ENCODE assay signal across 8 cellular contexts in genomic region chr17:78313735-78314648, GRCh38. TPM values are rescaled to one million over a fixed set of nuclear protein-coding genes. Genes with fewer than 3 reads are reported as not detected.
DNase-seq lines count a peak whose midpoint lies in the region; ATAC-seq, FAIRE-seq and TF ChIP-seq lines count a peak whose summit lies in the region.

No MANE protein-coding gene starts in this region.

- TF ChIP-seq RAD21 in A549 (conservative IDR thresholded peaks at IDR 0.05 in 1 of 2, IDR thresholded peaks at IDR 0.05 in 1 of 2) = peak in 1 of 2 experiments; percentile 50; a peak in 4 of 5 replicates

- DNase-seq in A549 (ENCODE audit: low read depth in 1 of 2, low spot score in 1 of 2) (peak; percentile 95 to 98), NCI-H1930 (lab: John Stamatoyannopoulos, UW) (peak; percentile 89 to 92), UCSD-AML1 (lab: John Stamatoyannopoulos, UW; ENCODE audit: unreplicated experiment) (peak; percentile 58), mammary epithelial cell (peak; percentile 93), kidney (peak; percentile 97), AML-193 (lab: John Stamatoyannopoulos, UW) (no peak)
- peak; percentile 65 for DNase-seq in stimulated activated CD4-positive, alpha-beta T cell treated with anti-CD3 and anti-CD28 coated beads, Interleukin-2, amount 100 ng/mL, for 4 hours (ENCODE audit: low read depth)

- H3K4me2 ChIP-seq in A549 = peak overlapping the region; percentile 90
- peak overlapping the region; percentile 94 for H3K4me2 ChIP-seq in mammary epithelial cell (ENCODE audit: insufficient read depth, low read depth, low read length)

- TF ChIP-seq POLR2A in A549 (IDR thresholded peaks at IDR 0.05; ENCODE audit: low read length) = peak; percentile 64

- 19% methylated on average over 18 of the region's 80 CpGs for WGBS in A549 (ENCODE audit: missing lambda C conversion rate)
- 11% methylated on average over 12 of the region's 80 CpGs for WGBS in mammary epithelial cell (ENCODE audit: low coverage, missing lambda C conversion rate)

- H2AFZ ChIP-seq in mammary epithelial cell (ENCODE audit: low read depth, low read length) = peak overlapping the region; percentile 83

- H3K79me2 ChIP-seq in mammary epithelial cell (ENCODE audit: insufficient read depth, low read length) = no peaks in the 10 kb centered on the region

- H3K27ac ChIP-seq in A549 = peak overlapping the region; percentile 94 to 95
- H3K27ac ChIP-seq in mammary epithelial cell (ENCODE audit: insufficient read depth, low read depth, low read length) = peak overlapping the region; percentile 79
- H3K27ac ChIP-seq in kidney (ENCODE audit: low read depth in 2 of 2, low read length in 2 of 2) = peak overlapping the region; percentile 37 to 67

- H3K9ac ChIP-seq in mammary epithelial cell (ENCODE audit: insufficient read depth, low read length) = no peak overlapping the region
- peak overlapping the region in 1 of 2 donors; percentile 4 for H3K9ac ChIP-seq in kidney (ENCODE audit: low read length in 2 of 2)

- intact Hi-C loops in mammary epithelial cell (cut with micrococcal nuclease) = loop anchor here (2.0 kb wide), 3 partner anchors 21 to 29 kb away; no protein-coding TSS in a partner anchor
- intact Hi-C loops in kidney (cut with DNase I) = no loop called here

- in situ Hi-C loops in mammary epithelial cell (cut with MboI; ENCODE audit: low sequenced_read_pairs in 2 of 2) = no loop called here

- no TSS peak for BruUV-seq in mammary epithelial cell (replicated peaks; lab: Mats Ljungman, UMichigan)

- POLR2A ChIA-PET in A549 (lab: Yijun Ruan, JAX) = interaction anchor here (0.6 to 2.9 kb wide), 12 partner anchors 9 to 993 kb away, joined by 3 to 26 read pairs (median 4); partner anchors contain the start of genes PGS1 and SOCS3

- no peak; the same call in 2 of the 3 replicates for TF ChIP-seq CTCF in A549 (IDR thresholded peaks at IDR 0.05)
- TF ChIP-seq CTCF in mammary epithelial cell (conservative IDR thresholded peaks at IDR 0.05 in 1 of 2, IDR thresholded peaks at IDR 0.05 in 1 of 2; ENCODE audit: extremely low read depth in 1 of 2, insufficient read depth in 1 of 2, low read depth in 1 of 2, low read length in 2 of 2) = no peak
- no peak for TF ChIP-seq CTCF in kidney (IDR thresholded peaks at IDR 0.05; ENCODE audit: borderline replicate concordance, extremely low read depth, insufficient read depth)

- TF ChIP-seq EP300 in A549 (IDR thresholded peaks at IDR 0.05) = peak; percentile 31 to 57; a peak in 2 of 5 replicates

- H3K36me3 ChIP-seq in mammary epithelial cell (ENCODE audit: insufficient read depth, low read length) (no peaks in the 10 kb centered on the region), kidney (ENCODE audit: control insufficient read depth in 1 of 2, insufficient read depth in 2 of 2, low read length in 2 of 2) (no peaks in the 10 kb centered on the region)

- peak; percentile 63 to 72 for ATAC-seq in A549
- peak; percentile 44 for ATAC-seq in GM19438 (IDR thresholded peaks at IDR 0.05; ENCODE audit: low read depth, unreplicated experiment)

- H4K20me1 ChIP-seq in mammary epithelial cell (ENCODE audit: insufficient read depth, low read length) = no peaks in the 10 kb centered on the region

- no peaks in the 10 kb centered on the region for H3K9me3 ChIP-seq in A549
- H3K9me3 ChIP-seq in mammary epithelial cell (replicated peaks; ENCODE audit: insufficient read depth, low read length) = no peaks in the 10 kb centered on the region
- no peaks in the 10 kb centered on the region for H3K9me3 ChIP-seq in kidney (ENCODE audit: control insufficient read depth in 1 of 2, low read length in 2 of 2)

- FAIRE-seq in A549 (lab: Jason Lieb, UNC) (no peak), kidney (lab: Jason Lieb, UNC) (no peak)

- dilution Hi-C loops in mammary epithelial cell (cut with HindIII; ENCODE audit: low sequenced_read_pairs) = loop anchor here (5.0 kb wide), 1 partner anchor 52 kb away; no protein-coding TSS in a partner anchor

- CTCF ChIA-PET in A549 (lab: Yijun Ruan, JAX) = interaction anchor here (0.9 to 17.0 kb wide), 18 partner anchors 8 to 107 kb away, joined by 3 to 249 read pairs (median 7); partner anchors contain the start of gene SOCS3
- CTCF ChIA-PET in mammary epithelial cell (lab: Charles Lee; ENCODE audit: low non-redundant PET) = interaction anchor here (0.5 kb wide), 1 partner anchor 34 kb away, joined by 3 read pairs; no protein-coding TSS in a partner anchor

- H3K27me3 ChIP-seq in mammary epithelial cell (ENCODE audit: insufficient read depth, low read length) = no peaks in the 10 kb centered on the region

- H3K4me1 ChIP-seq in A549 = peaks cover 57% of the 10 kb centered on the region
- H3K4me1 ChIP-seq in mammary epithelial cell (ENCODE audit: insufficient read depth, low read length) = peaks cover 46% of the 10 kb centered on the region
- peaks cover 16 to 23% of the 10 kb centered on the region in 2 donors for H3K4me1 ChIP-seq in kidney (ENCODE audit: control insufficient read depth in 1 of 2, insufficient read depth in 1 of 2, low read depth in 1 of 2, low read length in 2 of 2)

- H3K4me3 ChIP-seq in A549 = peak overlapping the region; percentile 42
- H3K4me3 ChIP-seq in mammary epithelial cell (replicated peaks in 1 of 3; ENCODE audit: insufficient read depth in 1 of 3, low read depth in 2 of 3, low read length in 3 of 3) = peak overlapping the region in 2 of 3 experiments; percentile 33 to 46
- H3K4me3 ChIP-seq in kidney (ENCODE audit: low read length in 2 of 2) = peak overlapping the region in 1 of 2 donors; percentile 41

TF ChIP-seq in A549, 52 proteins besides CTCF, POLR2A, EP300 and RAD21 (continues in another document):
- TF ChIP-seq BCL3 (IDR thresholded peaks at IDR 0.05) (peak; percentile 69; the same call in 1 of the 3 replicates), POLR2AphosphoS2 (conservative IDR thresholded peaks at IDR 0.05; ENCODE audit: low read length) (no peak), FOSL2 (IDR thresholded peaks at IDR 0.05) (no peak), FOSL2 (CRISPR knock-in tag; IDR thresholded peaks at IDR 0.05) (no peak), ELK1 (IDR thresholded peaks at IDR 0.05; ENCODE audit: low read depth, low read length) (no peak), SREBF2 (IDR thresholded peaks at IDR 0.05) (no peak), JUN (IDR thresholded peaks at IDR 0.05) (peak; percentile 64 to 89; a peak in 4 of 5 replicates), KDM5A (IDR thresholded peaks at IDR 0.05) (no peak), ZFP36 (IDR thresholded peaks at IDR 0.05; ENCODE audit: borderline replicate concordance, partially characterized antibody) (no peak), REST (IDR thresholded peaks at IDR 0.05) (peak; percentile 39; the same call in 1 of the 2 replicates), CHD4 (IDR thresholded peaks at IDR 0.05; ENCODE audit: borderline replicate concordance) (peak; percentile 33; the same call in 1 of the 2 replicates)

RNA-seq across cellular contexts. Expression of gene SOCS3, which starts 45.9 kb away (rescaled TPM):
- polyA plus RNA-seq in A549 (2011; rRNA removed) (13.3 and 14.7 TPM in 2 replicates), A549 (2017; fragmentation: RNase III; extraction: RNeasy Plus Mini Kit Qiagen cat#74134 plus additional on column Dnase treatment) (10.9 to 13.5 TPM (median 11.5 TPM) in 3 replicates), mammary epithelial cell (3.5 TPM), kidney (ENCODE audit: insufficient read depth, low read depth, low replicate concordance) (31.2 TPM)
- polyA plus RNA-seq in A549 (2012; cell fraction: cytosol; rRNA removed) = 16.7 and 27.8 TPM in 2 replicates
- 32.8 and 41.8 TPM in 2 replicates for polyA plus RNA-seq in A549 (2012; cell fraction: nucleus; rRNA removed)
- polyA minus RNA-seq in A549 (2011; rRNA and poly(A)+ RNA removed) = 19.8 and 19.9 TPM in 2 replicates
- total RNA-seq in mammary epithelial cell (10 to 100 TPM in 1 of 2 donors, 1 to 10 TPM in 1; 4.3 to 24.7 TPM), kidney (110 TPM)
- 1.8 TPM for polyA minus RNA-seq in mammary epithelial cell

Comparison
In these comparisons a context has a peak if more than half of its experiments do, and no peak if none do; other contexts are left out.
1. DNase-seq: peak in A549 (2 of 2), NCI-H1930 (2 of 2), UCSD-AML1 (single experiment), mammary epithelial cell (single experiment), kidney (single experiment) and stimulated activated CD4-positive, alpha-beta T cell treated with anti-CD3 and anti-CD28 coated beads, Interleukin-2, amount 100 ng/mL, for 4 hours (single experiment); none in AML-193 (0 of 2).
2. Peak in every context shown above with its lines, with median percentiles within 50 percentile points of each other: H3K27ac ChIP-seq.